Comparison of ENCODE assay signal across 2 cellular contexts in genomic region chr20:33732166-33732970, GRCh38.
A peak's percentile ranks its signal among the peaks of the same experiment; 100 is the strongest.
TF ChIP-seq lines count a peak whose summit lies in the region.

No MANE protein-coding gene starts in this region.

TF ChIP-seq in GM23338, 12 proteins besides CTCF, POLR2A, EP300 and RAD21:
- TF ChIP-seq POLR2AphosphoS5 (IDR thresholded peaks at IDR 0.05; ENCODE audit: low read depth): peak; percentile 41
- TF ChIP-seq ZNF114 (CRISPR knock-in tag; IDR thresholded peaks at IDR 0.05): no peak
- no peak for TF ChIP-seq REST (IDR thresholded peaks at IDR 0.05; ENCODE audit: unreplicated experiment)

TF ChIP-seq in GM12878, 131 proteins besides CTCF, POLR2A, EP300 and RAD21 (continues in another document):
- no peak for TF ChIP-seq NRF1 (conservative IDR thresholded peaks at IDR 0.05; ENCODE audit: low read depth, low read length)
- 0 out of 2 replicates have a peak, but pooled peaks have one; percentile 8 for TF ChIP-seq MYB (IDR thresholded peaks at IDR 0.05; ENCODE audit: borderline replicate concordance, low read depth, low read length)
- TF ChIP-seq IKZF2 (IDR thresholded peaks at IDR 0.05): no peak
- no peak for TF ChIP-seq CHD2 (IDR thresholded peaks at IDR 0.05; ENCODE audit: borderline replicate concordance, low read depth, low read length)
- no peak for TF ChIP-seq SREBF1 (IDR thresholded peaks at IDR 0.05; ENCODE audit: low read length)
- TF ChIP-seq IRF4 (IDR thresholded peaks at IDR 0.05; ENCODE audit: low read depth, low read length): no peak
- no peak for TF ChIP-seq PAX8 (IDR thresholded peaks at IDR 0.05)
- no peak for TF ChIP-seq RELA (IDR thresholded peaks at IDR 0.05; ENCODE audit: borderline replicate concordance, partially characterized antibody)
- no peak for TF ChIP-seq EGR1 (IDR thresholded peaks at IDR 0.05; ENCODE audit: borderline replicate concordance in 1 of 2, low read depth in 2 of 2, low read length in 2 of 2)
- peak; percentile 75 for TF ChIP-seq MYC (IDR thresholded peaks at IDR 0.05; ENCODE audit: insufficient read depth, insufficient read length, insufficient replicate concordance, low read length, severe bottlenecking)
- TF ChIP-seq NR2C1 (IDR thresholded peaks at IDR 0.05): no peak; the same call in 1 of the 2 replicates
- no peak for TF ChIP-seq RAD51 (IDR thresholded peaks at IDR 0.05)
- TF ChIP-seq MAX (IDR thresholded peaks at IDR 0.05; ENCODE audit: low read depth, low read length): peak; percentile 71
- TF ChIP-seq CBX3 (IDR thresholded peaks at IDR 0.05; ENCODE audit: borderline replicate concordance, low read depth): no peak
- TF ChIP-seq RB1 (IDR thresholded peaks at IDR 0.05; ENCODE audit: borderline replicate concordance): no peak; the same call in 1 of the 2 replicates
- no peak for TF ChIP-seq IRF3 (IDR thresholded peaks at IDR 0.05)
- TF ChIP-seq FOXM1 (IDR thresholded peaks at IDR 0.05; ENCODE audit: low read depth, low read length): no peak
- 0 out of 2 replicates have a peak, but pooled peaks have one; percentile 8 for TF ChIP-seq PML (IDR thresholded peaks at IDR 0.05; ENCODE audit: low read length)
- TF ChIP-seq BACH1 (IDR thresholded peaks at IDR 0.05; ENCODE audit: borderline replicate concordance): peak; percentile 32
- TF ChIP-seq ATF7 (IDR thresholded peaks at IDR 0.05; ENCODE audit: low read depth): no peak
- peak; percentile 72 for TF ChIP-seq BCL3 (IDR thresholded peaks at IDR 0.05; ENCODE audit: borderline replicate concordance, insufficient read depth, low read depth, low read length, poor library complexity, severe bottlenecking)
- TF ChIP-seq JUND (IDR thresholded peaks at IDR 0.05; ENCODE audit: low read depth, low read length): peak; percentile 97
- no peak; the same call in 1 of the 2 replicates for TF ChIP-seq HSF1 (IDR thresholded peaks at IDR 0.05; ENCODE audit: low read depth, low read length)
- TF ChIP-seq CHD1 (IDR thresholded peaks at IDR 0.05; ENCODE audit: low read depth, low read length): no peak
- TF ChIP-seq KLF5 (IDR thresholded peaks at IDR 0.05; ENCODE audit: partially characterized antibody): no peak
- peak; percentile 44; the same call in 1 of the 2 replicates for TF ChIP-seq ZNF24 (IDR thresholded peaks at IDR 0.05)
- TF ChIP-seq LARP7 (IDR thresholded peaks at IDR 0.05): peak; percentile 96
- no peak for TF ChIP-seq YY1 (IDR thresholded peaks at IDR 0.05; ENCODE audit: low read depth, low read length)
- TF ChIP-seq HCFC1 (IDR thresholded peaks at IDR 0.05; ENCODE audit: low read length): no peak
- no peak for TF ChIP-seq E4F1 (IDR thresholded peaks at IDR 0.05; ENCODE audit: borderline replicate concordance, partially characterized antibody)
- TF ChIP-seq POLR2AphosphoS2 (IDR thresholded peaks at IDR 0.05; ENCODE audit: low read depth, low read length): 0 out of 2 replicates have a peak, but pooled peaks have one; percentile 26
- TF ChIP-seq CHD4 (IDR thresholded peaks at IDR 0.05): no peak
- no peak; the same call in none of the 2 replicates for TF ChIP-seq SIN3A (IDR thresholded peaks at IDR 0.05; ENCODE audit: low read depth, low read length)
- peak; percentile 87 for TF ChIP-seq ZNF687 (IDR thresholded peaks at IDR 0.05)
- TF ChIP-seq MEF2A (IDR thresholded peaks at IDR 0.05; ENCODE audit: insufficient read depth, low read depth, low read length): peak; percentile 58; the same call in 1 of the 2 replicates
- TF ChIP-seq NR2F1 (conservative IDR thresholded peaks at IDR 0.05): peak; percentile 50; the same call in 1 of the 2 replicates
- TF ChIP-seq RBBP5 (conservative IDR thresholded peaks at IDR 0.05): no peak
- TF ChIP-seq NKRF (conservative IDR thresholded peaks at IDR 0.05): peak; percentile 72; the same call in 1 of the 2 replicates
- TF ChIP-seq CREB1 (IDR thresholded peaks at IDR 0.05; ENCODE audit: low read depth): 0 out of 2 replicates have a peak, but pooled peaks have one; percentile 13
- no peak for TF ChIP-seq ETV6 (conservative IDR thresholded peaks at IDR 0.05 in 1 of 2, IDR thresholded peaks at IDR 0.05 in 1 of 2; ENCODE audit: borderline replicate concordance in 1 of 2, low read depth in 1 of 2)
- no peak for TF ChIP-seq SUZ12 (IDR thresholded peaks at IDR 0.05; ENCODE audit: unreplicated experiment)
- peak; percentile 1; the same call in 1 of the 2 replicates for TF ChIP-seq BCLAF1 (IDR thresholded peaks at IDR 0.05)
- TF ChIP-seq NBN (IDR thresholded peaks at IDR 0.05): no peak; the same call in 1 of the 2 replicates
- TF ChIP-seq TAF1 (IDR thresholded peaks at IDR 0.05; ENCODE audit: borderline replicate concordance, low read depth, low read length): peak; percentile 13; the same call in 1 of the 2 replicates
- TF ChIP-seq SUPT20H (IDR thresholded peaks at IDR 0.05; ENCODE audit: borderline replicate concordance, control insufficient read depth, low read depth, low read length): peak; percentile 97
- no peak for TF ChIP-seq ATF2 (IDR thresholded peaks at IDR 0.05; ENCODE audit: low read length)
- TF ChIP-seq YBX1 (IDR thresholded peaks at IDR 0.05): no peak
